In genomic region chr12:24881227-24881626, GRCh38 we compare ENCODE assay signal across 14 cellular contexts.
A peak's percentile ranks its signal among the peaks of the same experiment; 100 is the strongest.
DNase-seq lines count a peak whose midpoint lies in the region; ATAC-seq and TF ChIP-seq lines count a peak whose summit lies in the region.
"Had no signal": no experiment of that assay in that cellular context is flagged by ENCODE, and none has a peak within 500 bp of the region (broad histone marks: within the 10 kb centered on the region; RNA-seq: fewer than 3 reads in every experiment).

No MANE protein-coding gene starts in this region.

- ATAC-seq in body of pancreas (no peak), aorta (ENCODE audit: low FRiP score) (no peak)

- H3K4me1 Mint-ChIP-seq in nephron = peaks cover 12% of the 10 kb centered on the region

- H3K4me3 Mint-ChIP-seq in nephron = no peak overlapping the region
- H3K4me3 Mint-ChIP-seq: CD4-positive, alpha-beta T cell had no signal

- TF ChIP-seq POLR2A in body of pancreas (IDR thresholded peaks at IDR 0.05) = no peak
- no peak for TF ChIP-seq POLR2A in Peyer's patch (IDR thresholded peaks at IDR 0.05)

- H3K36me3 ChIP-seq in body of pancreas (replicated peaks in 1 of 2; ENCODE audit: insufficient read depth in 1 of 2, low read depth in 2 of 2) (peaks cover 0 to 2% of the 10 kb centered on the region in 2 donors), Peyer's patch (no peaks in the 10 kb centered on the region), aorta (ENCODE audit: control insufficient read depth in 1 of 2, insufficient read depth in 2 of 2, low read length in 1 of 2) (no peaks in the 10 kb centered on the region), A673 (ENCODE audit: insufficient read depth, low read length, poor library complexity, severe bottlenecking) (peaks cover 20% of the 10 kb centered on the region)

- no peaks in the 10 kb centered on the region for H3K9me3 Mint-ChIP-seq in nephron
- H3K9me3 Mint-ChIP-seq: CD4-positive, alpha-beta T cell had no signal

- intact Hi-C loops in body of pancreas (cut with DNase I) (no loop called here), aorta (cut with DNase I) (no loop called here), A673 (cut with micrococcal nuclease; ENCODE audit: unreplicated experiment) (no loop called here)

- DNase-seq in LoVo (ENCODE audit: low spot score) (peak; percentile 68), body of pancreas (no peak), renal cortical epithelial cell (ENCODE audit: low read depth) (peak; percentile 18), RPMI8226 (no peak), Peyer's patch (no peak), aorta (no peak), A673 (ENCODE audit: low spot score) (no peak)
- DNase-seq: AML-193; Caco-2; CD4-positive, alpha-beta T cell; IMR-90 had no signal

- POLR2A ChIA-PET in A673 (lab: Charles Lee; ENCODE audit: low non-redundant PET) = no interaction called here

- H3K27ac Mint-ChIP-seq in nephron = peak overlapping the region in 2 of 3 experiments; percentile 24 to 70
- H3K27ac Mint-ChIP-seq: CD4-positive, alpha-beta T cell had no signal

- TF ChIP-seq CTCF in body of pancreas (IDR thresholded peaks at IDR 0.05) (no peak), nephron (IDR thresholded peaks at IDR 0.05; ENCODE audit: unreplicated experiment in 3 of 3) (no peak), Peyer's patch (IDR thresholded peaks at IDR 0.05) (no peak), A673 (conservative IDR thresholded peaks at IDR 0.05; ENCODE audit: low read depth, low read length) (no peak)

- peaks cover 55% of the 10 kb centered on the region for H3K36me3 Mint-ChIP-seq in nephron (ENCODE audit: low read depth)

- H3K27me3 Mint-ChIP-seq in nephron (ENCODE audit: low read depth) = no peaks in the 10 kb centered on the region
- H3K27me3 Mint-ChIP-seq: CD4-positive, alpha-beta T cell had no signal

- no TSS peak for BruUV-seq in A673 (replicated peaks; lab: Mats Ljungman, UMichigan)

- 63 to 72% methylated on average over 8 of the region's 8 CpGs for WGBS in body of pancreas, 2 donors
- 87 to 89% methylated on average over 8 of the region's 8 CpGs for WGBS in aorta, 2 donors

- H3K27ac ChIP-seq in body of pancreas (peak overlapping the region; percentile 61 to 86 (median 78)), Peyer's patch (no peak overlapping the region), aorta (ENCODE audit: low read depth in 1 of 2, low read length in 2 of 2) (no peak overlapping the region), A673 (ENCODE audit: low read depth, low read length, poor library complexity, severe bottlenecking) (no peak overlapping the region)
- H3K27ac ChIP-seq: C4-2B had no signal

- H3K4me1 ChIP-seq in body of pancreas (peaks cover 42% of the 10 kb centered on the region), Peyer's patch (no peaks in the 10 kb centered on the region), aorta (ENCODE audit: control insufficient read depth in 1 of 2, insufficient read depth in 2 of 2, low read length in 2 of 2) (no peaks in the 10 kb centered on the region), A673 (ENCODE audit: insufficient read depth, low read length, poor library complexity, severe bottlenecking) (no peaks in the 10 kb centered on the region)

- H3K9me3 ChIP-seq in body of pancreas = no peaks in the 10 kb centered on the region
- H3K9me3 ChIP-seq in Peyer's patch = no peaks in the 10 kb centered on the region
- no peaks in the 10 kb centered on the region for H3K9me3 ChIP-seq in aorta (ENCODE audit: control insufficient read depth, low read length)
- no peaks in the 10 kb centered on the region for H3K9me3 ChIP-seq in A673 (ENCODE audit: low read depth, low read length, poor library complexity, severe bottlenecking)
- H3K9me3 ChIP-seq: Caco-2, HAP-1 had no signal

- H3K27me3 ChIP-seq in body of pancreas (no peaks in the 10 kb centered on the region), Peyer's patch (no peaks in the 10 kb centered on the region), aorta (ENCODE audit: control insufficient read depth in 1 of 2, insufficient read depth in 2 of 2, low read length in 1 of 2) (no peaks in the 10 kb centered on the region), A673 (replicated peaks; ENCODE audit: insufficient read depth, low read depth, low read length, poor library complexity) (no peaks in the 10 kb centered on the region)

- CTCF ChIA-PET in A673 (lab: Charles Lee) = no interaction called here

- H3K4me3 ChIP-seq in body of pancreas (no peak overlapping the region), Peyer's patch (no peak overlapping the region), aorta (ENCODE audit: low read length in 2 of 2) (no peak overlapping the region), A673 (ENCODE audit: low read depth, low read length, poor library complexity, severe bottlenecking) (no peak overlapping the region)
- H3K4me3 ChIP-seq: HAP-1 had no signal

Comparison
In these comparisons a context has a peak if more than half of its experiments do, and no peak if none do; other contexts are left out.
1. DNase-seq: peak in LoVo (single experiment) and renal cortical epithelial cell (single experiment); none in body of pancreas (0 of 4), RPMI8226 (single experiment), Peyer's patch (0 of 3), aorta (0 of 2) and A673 (single experiment).
2. H3K27ac ChIP-seq: peak in body of pancreas (4 of 4); none in Peyer's patch (0 of 4), aorta (0 of 2) and A673 (single experiment).